ENCODE assay signal across 20 cellular contexts in genomic region chr2:108392029-108392428, GRCh38. TPM values are rescaled to one million over a fixed set of nuclear protein-coding genes. Genes with fewer than 3 reads are reported as not detected.
DNase-seq lines count a peak whose midpoint lies in the region; ATAC-seq and TF ChIP-seq lines count a peak whose summit lies in the region.
"Had no signal": no experiment of that assay in that cellular context is flagged by ENCODE, and none has a peak within 500 bp of the region (broad histone marks: within the 10 kb centered on the region; RNA-seq: fewer than 3 reads in every experiment).

No MANE protein-coding gene starts in this region.

- no peak overlapping the region for H3K27ac ChIP-seq in naive thymus-derived CD4-positive, alpha-beta T cell (ENCODE audit: low read depth, low read length)

- H3K4me3 Mint-ChIP-seq in nephron progenitor cell (no peak overlapping the region), HFFc6 (no peak overlapping the region)
- H3K4me3 Mint-ChIP-seq in naive thymus-derived CD4-positive, alpha-beta T cell, result no peak overlapping the region
- H3K4me3 Mint-ChIP-seq: CD4-positive, alpha-beta memory T cell; GM23338; H9 had no signal

- peak overlapping the region; percentile 10 for H3K27ac Mint-ChIP-seq in nephron progenitor cell
- no peak overlapping the region for H3K27ac Mint-ChIP-seq in naive thymus-derived CD4-positive, alpha-beta T cell
- H3K27ac Mint-ChIP-seq in HFFc6, result no peak overlapping the region
- H3K27ac Mint-ChIP-seq: CD4-positive, alpha-beta memory T cell; GM23338; H9 had no signal

- H3K9me3 ChIP-seq in naive thymus-derived CD4-positive, alpha-beta T cell (ENCODE audit: control insufficient read depth in 2 of 3, low read length in 3 of 3), result peaks cover 0 to 18% (median 0%) of the 10 kb centered on the region in 3 experiments

- H3K27me3 Mint-ChIP-seq in nephron progenitor cell (ENCODE audit: low read depth, poor library complexity), result no peaks in the 10 kb centered on the region
- H3K27me3 Mint-ChIP-seq in naive thymus-derived CD4-positive, alpha-beta T cell, result peaks cover 7 to 25% (median 18%) of the 10 kb centered on the region in 5 donors
- no peaks in the 10 kb centered on the region for H3K27me3 Mint-ChIP-seq in HFFc6 (ENCODE audit: insufficient read depth)

- DNase-seq in DMS53 treated with DMSO at 0.1 percent for 48 hours (lab: John Stamatoyannopoulos, UW; ENCODE audit: unreplicated experiment) (peak; percentile 35), SK-MEL-5 (ENCODE audit: low read depth, low spot score) (peak; percentile 57), kidney tubule cell (ENCODE audit: low spot score) (peak; percentile 24), nephron progenitor cell (no peak), HFFc6 (no peak)
- no peak for DNase-seq in naive thymus-derived CD4-positive, alpha-beta T cell
- DNase-seq: C1 segment of cervical spinal cord; Calu3; CD4-positive, alpha-beta memory T cell; COR-L47; DMS79; EL; GDM1; H9 had no signal

- TF ChIP-seq CTCF in nephron progenitor cell (IDR thresholded peaks at IDR 0.05) (no peak), HFFc6 (IDR thresholded peaks at IDR 0.05) (no peak)

- no peak for ATAC-seq in HG03342 (IDR thresholded peaks at IDR 0.05; ENCODE audit: unreplicated experiment)
- ATAC-seq in naive thymus-derived CD4-positive, alpha-beta T cell, result no peak
- no peak for ATAC-seq in HG03571 (IDR thresholded peaks at IDR 0.05; ENCODE audit: unreplicated experiment)
- ATAC-seq: GM23338, HCT116 had no signal

- H3K4me1 Mint-ChIP-seq in nephron progenitor cell (no peaks in the 10 kb centered on the region), HFFc6 (ENCODE audit: low read depth) (peaks cover 28% of the 10 kb centered on the region)
- H3K4me1 Mint-ChIP-seq in naive thymus-derived CD4-positive, alpha-beta T cell, result no peaks in the 10 kb centered on the region
- H3K4me1 Mint-ChIP-seq: CD4-positive, alpha-beta memory T cell had no signal

- H3K36me3 Mint-ChIP-seq in nephron progenitor cell (ENCODE audit: low read depth) (peaks cover 68% of the 10 kb centered on the region), HFFc6 (ENCODE audit: low read depth) (peaks cover 5% of the 10 kb centered on the region; the same call in 1 of the 2 replicates)
- H3K36me3 Mint-ChIP-seq in naive thymus-derived CD4-positive, alpha-beta T cell, result peaks cover 0 to 15% (median 0%) of the 10 kb centered on the region in 5 donors

- peaks cover 51% of the 10 kb centered on the region for H3K9me3 Mint-ChIP-seq in nephron progenitor cell
- peaks cover 4 to 42% (median 19%) of the 10 kb centered on the region in 11 donors for H3K9me3 Mint-ChIP-seq in naive thymus-derived CD4-positive, alpha-beta T cell
- H3K9me3 Mint-ChIP-seq in HFFc6, result peaks cover 11% of the 10 kb centered on the region

- CTCF ChIA-PET in naive thymus-derived CD4-positive, alpha-beta T cell (lab: Charles Lee), result no interaction called here

- H3K36me3 ChIP-seq in naive thymus-derived CD4-positive, alpha-beta T cell (ENCODE audit: control insufficient read depth in 2 of 3, insufficient read depth in 3 of 3, low read length in 3 of 3), result no peaks in the 10 kb centered on the region

- no peaks in the 10 kb centered on the region for H3K27me3 ChIP-seq in naive thymus-derived CD4-positive, alpha-beta T cell (ENCODE audit: control insufficient read depth in 2 of 2, insufficient read depth in 2 of 2, low read length in 2 of 2)

- intact Hi-C loops in naive thymus-derived CD4-positive, alpha-beta T cell (cut with micrococcal nuclease), result no loop called here

- in situ Hi-C loops in SK-MEL-5 (cut with HindIII; ENCODE audit: low pct_unique_long_range_greater_than_20kb, low sequenced_read_pairs), result no loop called here

- no peaks in the 10 kb centered on the region for H3K4me1 ChIP-seq in naive thymus-derived CD4-positive, alpha-beta T cell (ENCODE audit: control insufficient read depth in 2 of 2, insufficient read depth in 2 of 2, low read length in 2 of 2)

- POLR2A ChIA-PET in naive thymus-derived CD4-positive, alpha-beta T cell (lab: Charles Lee), result no interaction called here

- H3K4me3 ChIP-seq in naive thymus-derived CD4-positive, alpha-beta T cell (ENCODE audit: low read length), result no peak overlapping the region
- H3K4me3 ChIP-seq: GM23338 had no signal

RNA-seq across cellular contexts. Expression of gene SULT1C4, which starts 14.3 kb away (rescaled TPM):
- not detected in 2 replicates for total RNA-seq in SK-MEL-5 (2014; rRNA removed; shearing (Covaris generic))
- polyA plus RNA-seq in SK-MEL-5 (2015; cell fraction: cytosol; rRNA removed), result not detected in 2 replicates
- not detected in 2 replicates for polyA plus RNA-seq in SK-MEL-5 (2015; cell fraction: nucleus; rRNA removed)
- total RNA-seq in naive thymus-derived CD4-positive, alpha-beta T cell, result under 1 TPM in 1 of 5 experiments, not detected in 4; 0.78 TPM
- polyA plus RNA-seq in naive thymus-derived CD4-positive, alpha-beta T cell, result not detected
- not detected for total RNA-seq in HFFc6 (2021; fragmentation: NEBNext Ultra II Directional; extraction: Animal tissue kit (Norgen Biotek cat#: 25700))
- total RNA-seq: A172; A673; Calu3; CD4-positive, alpha-beta memory T cell had no signal
- polyA plus RNA-seq: CD4-positive, alpha-beta memory T cell had no signal

RNA-seq across cellular contexts. Expression of gene GCC2, which starts 57.0 kb away (rescaled TPM):
- 16.4 and 24.7 TPM in 2 replicates for total RNA-seq in SK-MEL-5 (2014; rRNA removed; shearing (Covaris generic))
- polyA plus RNA-seq in SK-MEL-5 (2015; cell fraction: cytosol; rRNA removed), result 10.3 and 13.7 TPM in 2 replicates
- polyA plus RNA-seq in SK-MEL-5 (2015; cell fraction: nucleus; rRNA removed), result 37.5 and 48.1 TPM in 2 replicates
- 100 to 1,000 TPM in 4 of 5 experiments, 10 to 100 TPM in 1; 45.3 to 229 (median 117) TPM for total RNA-seq in naive thymus-derived CD4-positive, alpha-beta T cell
- 100 to 1,000 TPM in 1 of 2 donors, 10 to 100 TPM in 1; 84.8 to 100 TPM for polyA plus RNA-seq in naive thymus-derived CD4-positive, alpha-beta T cell
- total RNA-seq in HFFc6 (2021; fragmentation: NEBNext Ultra II Directional; extraction: Animal tissue kit (Norgen Biotek cat#: 25700)), result 10 to 100 TPM; 31.5 to 39.5 (median 32.8) TPM

Comparison
In these comparisons a context has a peak if more than half of its experiments do, and no peak if none do; other contexts are left out.
1. DNase-seq: peak in DMS53 treated with DMSO at 0.1 percent for 48 hours (single experiment), SK-MEL-5 (single experiment) and kidney tubule cell (single experiment); none in nephron progenitor cell (single experiment), naive thymus-derived CD4-positive, alpha-beta T cell (0 of 9) and HFFc6 (single experiment).